Comparison of ENCODE assay signal across 30 cellular contexts in genomic region chr12:13152756-13153155, GRCh38. TPM values are rescaled to one million over a fixed set of nuclear protein-coding genes. Genes with fewer than 3 reads are reported as not detected.
"Had no signal": no experiment of that assay in that cellular context is flagged by ENCODE, and none has a peak within 500 bp of the region (broad histone marks: within the 10 kb centered on the region; RNA-seq: fewer than 3 reads in every experiment).

No MANE protein-coding gene starts in this region.

- H3K36me3 ChIP-seq: adrenal gland, cardiac muscle cell, ovary, sigmoid colon, suprapubic skin, tibial nerve, uterus had no signal

- H3K4me1 ChIP-seq: adrenal gland, body of pancreas, sigmoid colon, uterus had no signal

- DNase-seq: activated CD4-positive, alpha-beta T cell treated with anti-CD3 and anti-CD28 coated beads for 4 hours; activated CD4-positive, alpha-beta T cell treated with anti-CD3 and anti-CD28 coated beads, Interleukin-2, amount 50 U/mL, for 4 hours; activated effector memory CD4-positive, alpha-beta T cell treated with Interleukin-2 at 50 U/mL for 16 hours; activated naive CD4-positive, alpha-beta T cell treated with Interleukin-2 at 50 U/mL for 16 hours; activated T-cell treated with anti-CD3 and anti-CD28 coated beads for 4 hours; adrenal gland; body of pancreas; effector memory CD8-positive, alpha-beta T cell; erythroblast; mammary epithelial cell; naive B cell; nephron progenitor cell; ovary; sigmoid colon; stimulated activated CD4-positive, alpha-beta T cell treated with anti-CD3 and anti-CD28 coated beads, Interleukin-1b, Interleukin-23, amount 100 ng/mL, for 48 hours; stimulated activated CD4-positive, alpha-beta T cell treated with anti-CD3 and anti-CD28 coated beads, Interleukin-4, amount 100 ng/mL, for 4 hours; stimulated activated CD8-positive, alpha-beta memory T cell treated with anti-CD3 and anti-CD28 coated beads, Interleukin-4, amount 100 ng/mL, for 48 hours; stimulated activated naive CD8-positive, alpha-beta T cell treated with anti-CD3 and anti-CD28 coated beads, Interleukin-15, amount 100 ng/mL, for 72 hours; T-helper 9 cell had no signal

- H3K4me3 ChIP-seq: adrenal gland, body of pancreas, cardiac muscle cell, coronary artery, ovary, sigmoid colon, smooth muscle cell, suprapubic skin, tibial nerve, uterus had no signal

- ATAC-seq: body of pancreas; effector memory CD8-positive, alpha-beta T cell; stimulated activated naive CD8-positive, alpha-beta T cell treated with anti-CD3 and anti-CD28 coated beads, Interleukin-15, amount 100 ng/mL, for 72 hours had no signal

- H3K9me3 ChIP-seq: adrenal gland, body of pancreas, ovary, suprapubic skin, uterus had no signal

- H3K4me2 ChIP-seq: smooth muscle cell had no signal

- H3K27me3 ChIP-seq: adrenal gland, body of pancreas, cardiac muscle cell, ovary, sigmoid colon, suprapubic skin, tibial nerve, uterus had no signal

- H3K27ac ChIP-seq: adrenal gland, body of pancreas, cardiac muscle cell, ovary, suprapubic skin, VCaP had no signal

RNA-seq across cellular contexts. Expression of gene GSG1, which starts 49.3 kb away (rescaled TPM):
- total RNA-seq: adrenal gland, aorta, cardiac muscle cell, cerebellum, liver, mammary epithelial cell, mesothelial cell of epicardium, ovary, sigmoid colon, smooth muscle cell, suprapubic skin, tibial nerve, uterus had no signal
- polyA plus RNA-seq: adrenal gland, aorta, liver, sigmoid colon, smooth muscle cell had no signal
